In genomic region chr3:16550305-16550675, GRCh38 we compare ENCODE assay signal across 1 cellular context.
TF ChIP-seq lines count a peak whose summit lies in the region.

No MANE protein-coding gene starts in this region.

TF ChIP-seq in H1, 55 proteins besides CTCF, POLR2A, EP300 and RAD21 (continued from another document):
- no peak for TF ChIP-seq GTF2F1 (IDR thresholded peaks at IDR 0.05; ENCODE audit: borderline replicate concordance, low read depth, low read length)
- no peak for TF ChIP-seq RBBP5 (IDR thresholded peaks at IDR 0.05; ENCODE audit: borderline replicate concordance, low read depth, low read length)
- no peak for TF ChIP-seq BRCA1 (IDR thresholded peaks at IDR 0.05; ENCODE audit: low read depth, low read length)
- no peak for TF ChIP-seq TCF12 (IDR thresholded peaks at IDR 0.05; ENCODE audit: low read depth, low read length)
- TF ChIP-seq NRF1 (IDR thresholded peaks at IDR 0.05; ENCODE audit: low read depth, low read length): no peak
- TF ChIP-seq CHD7 (IDR thresholded peaks at IDR 0.05; ENCODE audit: insufficient replicate concordance, low read length): no peak
- TF ChIP-seq KDM4A (IDR thresholded peaks at IDR 0.05; ENCODE audit: low read depth, low read length, severe bottlenecking): no peak
